10 cellular contexts compared by ENCODE assay signal in genomic region chr2:144509001-144509545, GRCh38. TPM values are rescaled to one million over a fixed set of nuclear protein-coding genes. Genes with fewer than 3 reads are reported as not detected.
DNase-seq lines count a peak whose midpoint lies in the region; ATAC-seq and TF ChIP-seq lines count a peak whose summit lies in the region.
"Had no signal": no experiment of that assay in that cellular context is flagged by ENCODE, and none has a peak within 500 bp of the region (broad histone marks: within the 10 kb centered on the region; RNA-seq: fewer than 3 reads in every experiment).

No MANE protein-coding gene starts in this region.

- H4K91ac ChIP-seq in mesenchymal stem cell (ENCODE audit: low read length), result no peak overlapping the region

- H3K27me3 ChIP-seq in brain microvascular endothelial cell (replicated peaks), result no peaks in the 10 kb centered on the region
- no peaks in the 10 kb centered on the region for H3K27me3 ChIP-seq in mesenchymal stem cell (ENCODE audit: control insufficient read depth in 1 of 2, insufficient read depth in 1 of 2, low read length in 2 of 2)

- H3K9me3 ChIP-seq in mesenchymal stem cell (ENCODE audit: control insufficient read depth, low read length), result no peaks in the 10 kb centered on the region

- no peak overlapping the region for H3K23ac ChIP-seq in mesenchymal stem cell (ENCODE audit: low read length in 2 of 2)

- no peak overlapping the region for H3K4me3 ChIP-seq in brain microvascular endothelial cell (ENCODE audit: low read depth, low read length)
- peak overlapping the region in 1 of 2 experiments; percentile 87 for H3K4me3 ChIP-seq in mesenchymal stem cell (ENCODE audit: insufficient read depth in 1 of 2, low read depth in 1 of 2, low read length in 2 of 2)
- H3K4me3 ChIP-seq: GM12878 had no signal

- peak overlapping the region; percentile 29 to 45 for H3K18ac ChIP-seq in mesenchymal stem cell (ENCODE audit: low read depth in 1 of 2, low read length in 2 of 2)

- DNase-seq in NCI-H2081 (lab: John Stamatoyannopoulos, UW) (peak; percentile 22 to 28), NCI-H2081 treated with DMSO at 0.1 percent for 48 hours (lab: John Stamatoyannopoulos, UW) (no peak), brain microvascular endothelial cell (no peak), mesenchymal stem cell (no peak), mesenteric fat pad (ENCODE audit: low spot score) (no peak)
- DNase-seq in activated CD4-positive, alpha-beta T cell treated with anti-CD3 and anti-CD28 coated beads for 48 hours, result no peak
- DNase-seq: stimulated activated naive CD8-positive, alpha-beta T cell treated with anti-CD3 and anti-CD28 coated beads, Interleukin-15, amount 100 ng/mL, for 72 hours had no signal

- no peak overlapping the region for H2BK15ac ChIP-seq in mesenchymal stem cell (ENCODE audit: low read depth, poor library complexity, severe bottlenecking)

- in situ Hi-C loops in brain microvascular endothelial cell (cut with HindIII; ENCODE audit: low pct_ligation_motif_present, low sequenced_read_pairs), result loop anchor here (25.0 kb wide), 1 partner anchor 1253 kb away; no protein-coding TSS in a partner anchor

- H3K36me3 ChIP-seq in brain microvascular endothelial cell (replicated peaks) (peaks cover 13% of the 10 kb centered on the region), mesenchymal stem cell (ENCODE audit: control insufficient read depth in 1 of 2, insufficient read depth in 2 of 2, low read depth in 1 of 2, low read length in 2 of 2) (peaks cover 0 to 4% of the 10 kb centered on the region in 2 experiments)

- H2BK5ac ChIP-seq in mesenchymal stem cell (ENCODE audit: low read depth, low read length, poor library complexity, severe bottlenecking), result no peak overlapping the region

- no peak overlapping the region for H2AFZ ChIP-seq in mesenchymal stem cell (ENCODE audit: low read depth, low read length)

- peak overlapping the region; percentile 45 for H2AK5ac ChIP-seq in mesenchymal stem cell (ENCODE audit: low read length, severe bottlenecking)

- peaks cover 6% of the 10 kb centered on the region for H3K79me1 ChIP-seq in mesenchymal stem cell (replicated peaks; ENCODE audit: low read length, poor library complexity, severe bottlenecking)

- H3K4me1 ChIP-seq in mesenchymal stem cell (ENCODE audit: control insufficient read depth, insufficient read depth, low read depth, low read length), result peaks cover 22% of the 10 kb centered on the region

- 54% methylated on average over 5 of the region's 7 CpGs for WGBS in mesenchymal stem cell

- H3K9ac ChIP-seq in mesenchymal stem cell (ENCODE audit: low read length), result peak overlapping the region; percentile 98

- H3K27ac ChIP-seq in brain microvascular endothelial cell, result peak overlapping the region; percentile 99
- peak overlapping the region; percentile 56 for H3K27ac ChIP-seq in mesenchymal stem cell (ENCODE audit: low read length, poor library complexity, severe bottlenecking)
- H3K27ac ChIP-seq in temporal lobe (ENCODE audit: low read depth, low read length), result peak overlapping the region; percentile 99

- no peak overlapping the region for H4K8ac ChIP-seq in mesenchymal stem cell (ENCODE audit: low read length)

- H3K14ac ChIP-seq in mesenchymal stem cell (ENCODE audit: low read length in 2 of 2), result no peak overlapping the region

- no peak for ATAC-seq in HG03432 (IDR thresholded peaks at IDR 0.05; ENCODE audit: unreplicated experiment)
- ATAC-seq: GM12878; stimulated activated naive CD8-positive, alpha-beta T cell treated with anti-CD3 and anti-CD28 coated beads, Interleukin-15, amount 100 ng/mL, for 72 hours had no signal

- no peak overlapping the region for H2BK120ac ChIP-seq in mesenchymal stem cell (ENCODE audit: low read depth, low read length)

- H3K4me2 ChIP-seq in mesenchymal stem cell (ENCODE audit: low read length, poor library complexity, severe bottlenecking), result peak overlapping the region; percentile 36

- TF ChIP-seq CTCF in brain microvascular endothelial cell (IDR thresholded peaks at IDR 0.05; ENCODE audit: low read depth, low read length, missing control alignments), result no peak

- no peak overlapping the region for H2BK12ac ChIP-seq in mesenchymal stem cell (ENCODE audit: low read length in 2 of 2)

- H3K4ac ChIP-seq in mesenchymal stem cell (ENCODE audit: low read depth in 1 of 2, low read length in 2 of 2), result no peak overlapping the region

RNA-seq across cellular contexts. Expression of gene ZEB2, which starts 10.8 kb away (rescaled TPM):
- 62.5 TPM for polyA plus RNA-seq in mesenchymal stem cell (2013, experiment 1 of 2)
- polyA plus RNA-seq in mesenchymal stem cell (2013, experiment 2 of 2), result 60.2 TPM
- total RNA-seq in temporal lobe (283 TPM), mesenteric fat pad (329 TPM)

Comparison
In these comparisons a context has a peak if more than half of its experiments do, and no peak if none do; other contexts are left out.
1. DNase-seq: peak in NCI-H2081 (2 of 2); none in NCI-H2081 treated with DMSO at 0.1 percent for 48 hours (single experiment), brain microvascular endothelial cell (single experiment), mesenchymal stem cell (single experiment), mesenteric fat pad (single experiment) and activated CD4-positive, alpha-beta T cell treated with anti-CD3 and anti-CD28 coated beads for 48 hours (single experiment).
2. Peak in every context shown above with its lines, with median percentiles within 50 percentile points of each other: H3K27ac ChIP-seq.